In genomic region chr3:15815696-15816095, GRCh38 we compare ENCODE assay signal across 8 cellular contexts. TPM values are rescaled to one million over a fixed set of nuclear protein-coding genes. Genes with fewer than 3 reads are reported as not detected.
A peak's percentile ranks its signal among the peaks of the same experiment; 100 is the strongest.
DNase-seq lines count a peak whose midpoint lies in the region; ATAC-seq, FAIRE-seq and TF ChIP-seq lines count a peak whose summit lies in the region.

No MANE protein-coding gene starts in this region.

- H3K4me1 ChIP-seq in DOHH2 (ENCODE audit: control insufficient read depth, low read length): peaks cover 4% of the 10 kb centered on the region
- no peaks in the 10 kb centered on the region for H3K4me1 ChIP-seq in mesendoderm (ENCODE audit: control insufficient read depth, low read depth, low read length)

- H2BK15ac ChIP-seq in mesendoderm (replicated peaks; ENCODE audit: low read depth): no peak overlapping the region

- no peak overlapping the region for H2BK5ac ChIP-seq in mesendoderm (ENCODE audit: low read length)

- H3K79me2 ChIP-seq in DOHH2 (ENCODE audit: control insufficient read depth, low read length) (peaks cover 87% of the 10 kb centered on the region), mesendoderm (ENCODE audit: control insufficient read depth, insufficient read depth, low read length) (peaks cover 3% of the 10 kb centered on the region)

- no peaks in the 10 kb centered on the region for H3K9me2 ChIP-seq in DOHH2 (replicated peaks; ENCODE audit: control insufficient read depth, low read length)

- ATAC-seq in HG03175 (IDR thresholded peaks at IDR 0.05; ENCODE audit: unreplicated experiment): no peak
- no peak for ATAC-seq in GM21717 (IDR thresholded peaks at IDR 0.05; ENCODE audit: unreplicated experiment)
- no peak for ATAC-seq in HG02970 (IDR thresholded peaks at IDR 0.05; ENCODE audit: low FRiP score, unreplicated experiment)

- H3F3A ChIP-seq in DOHH2 (ENCODE audit: control insufficient read depth, insufficient read depth): 0 out of 2 replicates have a peak, but pooled peaks cover 5% of the 10 kb centered on the region

- WGBS in mesendoderm (ENCODE audit: extremely low coverage, insufficient coverage, low lambda C conversion rate): no CpG with 5 or more reads among the region's 4 CpGs

- no peak overlapping the region for H3K56ac ChIP-seq in mesendoderm (ENCODE audit: low read length)

- H3K27ac ChIP-seq in DOHH2 (ENCODE audit: low read depth, low read length): no peak overlapping the region
- no peak overlapping the region for H3K27ac ChIP-seq in mesendoderm (ENCODE audit: low read depth, low read length)

- H2AK5ac ChIP-seq in mesendoderm (ENCODE audit: low read length): no peak overlapping the region

- no peak overlapping the region for H4K8ac ChIP-seq in mesendoderm (ENCODE audit: low read depth, low read length)

- H3K4me2 ChIP-seq in DOHH2 (ENCODE audit: low read length): no peak overlapping the region
- no peak overlapping the region for H3K4me2 ChIP-seq in mesendoderm (ENCODE audit: low read length)

- no peak overlapping the region for H3K4ac ChIP-seq in mesendoderm (ENCODE audit: low read depth, low read length)

- H2BK120ac ChIP-seq in mesendoderm (ENCODE audit: low read depth, low read length): no peak overlapping the region

- TF ChIP-seq CTCF in DOHH2 (IDR thresholded peaks at IDR 0.05; ENCODE audit: low read depth, low read length, poor library complexity, severe bottlenecking): peak; percentile 33
- TF ChIP-seq CTCF in bronchial epithelial cell (IDR thresholded peaks at IDR 0.05; ENCODE audit: insufficient read depth, low read length, severe bottlenecking): no peak

- H3K18ac ChIP-seq in mesendoderm (ENCODE audit: low read length): no peak overlapping the region

- H3K23ac ChIP-seq in mesendoderm (ENCODE audit: low read length): no peak overlapping the region

- no peak overlapping the region for H4K5ac ChIP-seq in mesendoderm (ENCODE audit: low read length)

- H3K27me3 ChIP-seq in DOHH2 (ENCODE audit: control insufficient read depth, low read length): no peaks in the 10 kb centered on the region
- H3K27me3 ChIP-seq in bronchial epithelial cell (ENCODE audit: control insufficient read depth, insufficient read depth, low read length): no peaks in the 10 kb centered on the region
- no peaks in the 10 kb centered on the region for H3K27me3 ChIP-seq in mesendoderm (ENCODE audit: insufficient read depth, low read length, poor library complexity)

- no peak overlapping the region for H3K9ac ChIP-seq in mesendoderm (ENCODE audit: low read length)

- H3K4me3 ChIP-seq in DOHH2 (ENCODE audit: low read length): no peak overlapping the region
- H3K4me3 ChIP-seq in bronchial epithelial cell (ENCODE audit: low read depth, low read length): no peak overlapping the region
- no peak overlapping the region for H3K4me3 ChIP-seq in mesendoderm (ENCODE audit: low read length)

- H3K36me3 ChIP-seq in DOHH2 (ENCODE audit: control insufficient read depth, low read length) (no peaks in the 10 kb centered on the region), bronchial epithelial cell (ENCODE audit: control insufficient read depth, insufficient read depth, low read length) (no peaks in the 10 kb centered on the region), mesendoderm (ENCODE audit: control insufficient read depth, insufficient read depth, low read length) (no peaks in the 10 kb centered on the region)

- H3K79me1 ChIP-seq in mesendoderm (ENCODE audit: low read length): no peaks in the 10 kb centered on the region

- DNase-seq in M059J (ENCODE audit: low read depth): peak; percentile 74
- peak; percentile 72 for DNase-seq in bronchial epithelial cell (ENCODE audit: low read depth)
- DNase-seq in mesendoderm: peak; percentile 26
- no peak for DNase-seq in effector CD8-positive, alpha-beta T cell (lab: John Stamatoyannopoulos, UW)

- H3K9me3 ChIP-seq in DOHH2 (ENCODE audit: control insufficient read depth, insufficient read depth, low read length): no peaks in the 10 kb centered on the region

- H4K20me1 ChIP-seq in DOHH2 (ENCODE audit: control insufficient read depth, insufficient read depth, low read depth, low read length): peaks cover 21% of the 10 kb centered on the region

- FAIRE-seq in bronchial epithelial cell (lab: Jason Lieb, UNC): no peak

RNA-seq across cellular contexts. Expression of gene ANKRD28, which starts 17.9 kb away (rescaled TPM):
- total RNA-seq in M059J (2014; rRNA removed; shearing (Covaris generic)): 32.2 and 41.9 TPM in 2 replicates
- total RNA-seq in bronchial epithelial cell: 55.9 and 60.6 TPM in 2 replicates
- polyA plus RNA-seq in mesendoderm (2013, experiment 1 of 2): 17.6 TPM
- 16.5 TPM for polyA plus RNA-seq in mesendoderm (2013, experiment 2 of 2)
